In the genomic region with DNA sequence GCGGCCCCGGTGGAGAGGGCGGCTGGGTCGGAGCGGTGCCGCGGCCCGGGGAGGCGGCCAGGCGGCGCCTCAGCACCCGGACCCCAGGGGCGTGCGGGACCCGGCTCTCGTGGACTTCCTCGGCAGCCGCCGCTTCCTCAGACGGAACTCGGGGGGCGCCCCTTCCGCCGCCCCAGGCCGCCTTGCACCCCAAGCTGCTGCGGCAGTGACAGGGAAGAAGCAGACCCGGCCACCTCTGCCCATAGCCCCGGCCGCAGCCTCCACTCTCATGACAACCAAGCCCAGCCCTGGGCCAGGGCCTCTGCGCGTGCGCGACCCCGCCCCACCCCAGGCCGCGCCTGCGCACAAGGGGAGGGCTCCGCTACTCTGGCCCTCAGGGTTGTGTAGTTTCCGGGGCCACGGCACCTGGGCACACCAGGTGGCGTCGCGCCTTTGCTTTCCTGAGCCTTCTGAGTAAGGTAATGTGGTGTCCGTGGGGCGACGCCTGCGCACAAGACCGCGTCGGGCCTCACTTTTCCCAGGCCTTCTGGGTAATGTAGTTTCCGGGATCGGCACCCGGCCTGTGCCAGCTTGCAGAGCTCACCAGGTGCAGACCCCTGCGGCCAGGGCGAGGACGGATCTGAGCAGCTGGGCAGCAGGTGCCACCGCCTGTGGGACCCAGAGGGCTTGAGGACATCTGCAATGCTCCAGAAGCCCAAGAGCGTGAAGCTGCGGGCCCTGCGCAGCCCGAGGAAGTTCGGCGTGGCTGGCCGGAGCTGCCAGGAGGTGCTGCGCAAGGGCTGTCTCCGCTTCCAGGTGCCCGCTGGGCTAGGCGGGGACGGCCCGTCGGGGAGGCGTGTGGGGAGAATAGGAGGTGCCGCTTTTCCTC, we compare ENCODE assay signal across 1 cellular context.
TF ChIP-seq lines count a peak whose summit lies in the region.

A gene (minus strand): TSS at position 289 of the 868 bp plus-strand sequence. CDS start 4,804 bp downstream, outside the sequence.
A gene with protein sequence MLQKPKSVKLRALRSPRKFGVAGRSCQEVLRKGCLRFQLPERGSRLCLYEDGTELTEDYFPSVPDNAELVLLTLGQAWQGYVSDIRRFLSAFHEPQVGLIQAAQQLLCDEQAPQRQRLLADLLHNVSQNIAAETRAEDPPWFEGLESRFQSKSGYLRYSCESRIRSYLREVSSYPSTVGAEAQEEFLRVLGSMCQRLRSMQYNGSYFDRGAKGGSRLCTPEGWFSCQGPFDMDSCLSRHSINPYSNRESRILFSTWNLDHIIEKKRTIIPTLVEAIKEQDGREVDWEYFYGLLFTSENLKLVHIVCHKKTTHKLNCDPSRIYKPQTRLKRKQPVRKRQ (plus strand): TSS at position 554 of the 868 bp plus-strand sequence. CDS start 128 bp downstream, at position 682.

TF ChIP-seq in HepG2, 621 proteins besides CTCF, POLR2A, EP300 and RAD21 (continued from another document and continues in another):
- TF ChIP-seq, protein P1, sequence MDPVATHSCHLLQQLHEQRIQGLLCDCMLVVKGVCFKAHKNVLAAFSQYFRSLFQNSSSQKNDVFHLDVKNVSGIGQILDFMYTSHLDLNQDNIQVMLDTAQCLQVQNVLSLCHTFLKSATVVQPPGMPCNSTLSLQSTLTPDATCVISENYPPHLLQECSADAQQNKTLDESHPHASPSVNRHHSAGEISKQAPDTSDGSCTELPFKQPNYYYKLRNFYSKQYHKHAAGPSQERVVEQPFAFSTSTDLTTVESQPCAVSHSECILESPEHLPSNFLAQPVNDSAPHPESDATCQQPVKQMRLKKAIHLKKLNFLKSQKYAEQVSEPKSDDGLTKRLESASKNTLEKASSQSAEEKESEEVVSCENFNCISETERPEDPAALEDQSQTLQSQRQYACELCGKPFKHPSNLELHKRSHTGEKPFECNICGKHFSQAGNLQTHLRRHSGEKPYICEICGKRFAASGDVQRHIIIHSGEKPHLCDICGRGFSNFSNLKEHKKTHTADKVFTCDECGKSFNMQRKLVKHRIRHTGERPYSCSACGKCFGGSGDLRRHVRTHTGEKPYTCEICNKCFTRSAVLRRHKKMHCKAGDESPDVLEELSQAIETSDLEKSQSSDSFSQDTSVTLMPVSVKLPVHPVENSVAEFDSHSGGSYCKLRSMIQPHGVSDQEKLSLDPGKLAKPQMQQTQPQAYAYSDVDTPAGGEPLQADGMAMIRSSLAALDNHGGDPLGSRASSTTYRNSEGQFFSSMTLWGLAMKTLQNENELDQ (CRISPR knock-in tag; IDR thresholded peaks at IDR 0.05; ENCODE audit: borderline replicate concordance), result no peak
- no peak for TF ChIP-seq ZNF629 (CRISPR knock-in tag; conservative IDR thresholded peaks at IDR 0.05)
- no peak for TF ChIP-seq NFRKB (IDR thresholded peaks at IDR 0.05)
- no peak for TF ChIP-seq PHF21A (CRISPR knock-in tag; IDR thresholded peaks at IDR 0.05)
- peak; percentile 80; the same call in 1 of the 2 replicates for TF ChIP-seq ZNF788 (CRISPR knock-in tag; IDR thresholded peaks at IDR 0.05; ENCODE audit: borderline replicate concordance)
- TF ChIP-seq ARNT (IDR thresholded peaks at IDR 0.05), result no peak
- TF ChIP-seq, protein P2, sequence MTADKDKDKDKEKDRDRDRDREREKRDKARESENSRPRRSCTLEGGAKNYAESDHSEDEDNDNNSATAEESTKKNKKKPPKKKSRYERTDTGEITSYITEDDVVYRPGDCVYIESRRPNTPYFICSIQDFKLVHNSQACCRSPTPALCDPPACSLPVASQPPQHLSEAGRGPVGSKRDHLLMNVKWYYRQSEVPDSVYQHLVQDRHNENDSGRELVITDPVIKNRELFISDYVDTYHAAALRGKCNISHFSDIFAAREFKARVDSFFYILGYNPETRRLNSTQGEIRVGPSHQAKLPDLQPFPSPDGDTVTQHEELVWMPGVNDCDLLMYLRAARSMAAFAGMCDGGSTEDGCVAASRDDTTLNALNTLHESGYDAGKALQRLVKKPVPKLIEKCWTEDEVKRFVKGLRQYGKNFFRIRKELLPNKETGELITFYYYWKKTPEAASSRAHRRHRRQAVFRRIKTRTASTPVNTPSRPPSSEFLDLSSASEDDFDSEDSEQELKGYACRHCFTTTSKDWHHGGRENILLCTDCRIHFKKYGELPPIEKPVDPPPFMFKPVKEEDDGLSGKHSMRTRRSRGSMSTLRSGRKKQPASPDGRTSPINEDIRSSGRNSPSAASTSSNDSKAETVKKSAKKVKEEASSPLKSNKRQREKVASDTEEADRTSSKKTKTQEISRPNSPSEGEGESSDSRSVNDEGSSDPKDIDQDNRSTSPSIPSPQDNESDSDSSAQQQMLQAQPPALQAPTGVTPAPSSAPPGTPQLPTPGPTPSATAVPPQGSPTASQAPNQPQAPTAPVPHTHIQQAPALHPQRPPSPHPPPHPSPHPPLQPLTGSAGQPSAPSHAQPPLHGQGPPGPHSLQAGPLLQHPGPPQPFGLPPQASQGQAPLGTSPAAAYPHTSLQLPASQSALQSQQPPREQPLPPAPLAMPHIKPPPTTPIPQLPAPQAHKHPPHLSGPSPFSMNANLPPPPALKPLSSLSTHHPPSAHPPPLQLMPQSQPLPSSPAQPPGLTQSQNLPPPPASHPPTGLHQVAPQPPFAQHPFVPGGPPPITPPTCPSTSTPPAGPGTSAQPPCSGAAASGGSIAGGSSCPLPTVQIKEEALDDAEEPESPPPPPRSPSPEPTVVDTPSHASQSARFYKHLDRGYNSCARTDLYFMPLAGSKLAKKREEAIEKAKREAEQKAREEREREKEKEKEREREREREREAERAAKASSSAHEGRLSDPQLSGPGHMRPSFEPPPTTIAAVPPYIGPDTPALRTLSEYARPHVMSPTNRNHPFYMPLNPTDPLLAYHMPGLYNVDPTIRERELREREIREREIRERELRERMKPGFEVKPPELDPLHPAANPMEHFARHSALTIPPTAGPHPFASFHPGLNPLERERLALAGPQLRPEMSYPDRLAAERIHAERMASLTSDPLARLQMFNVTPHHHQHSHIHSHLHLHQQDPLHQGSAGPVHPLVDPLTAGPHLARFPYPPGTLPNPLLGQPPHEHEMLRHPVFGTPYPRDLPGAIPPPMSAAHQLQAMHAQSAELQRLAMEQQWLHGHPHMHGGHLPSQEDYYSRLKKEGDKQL (CRISPR knock-in tag; IDR thresholded peaks at IDR 0.05; ENCODE audit: low read depth), result no peak
- no peak for TF ChIP-seq NCOA1 (CRISPR knock-in tag; IDR thresholded peaks at IDR 0.05)
- no peak for TF ChIP-seq SOX13 (IDR thresholded peaks at IDR 0.05)
- TF ChIP-seq SOX13 (CRISPR knock-in tag; conservative IDR thresholded peaks at IDR 0.05 in 1 of 2, IDR thresholded peaks at IDR 0.05 in 1 of 2), result no peak
- TF ChIP-seq ZNF333 (CRISPR knock-in tag; IDR thresholded peaks at IDR 0.05; ENCODE audit: borderline replicate concordance), result peak; percentile 83; the same call in 1 of the 2 replicates
- TF ChIP-seq, protein P3, sequence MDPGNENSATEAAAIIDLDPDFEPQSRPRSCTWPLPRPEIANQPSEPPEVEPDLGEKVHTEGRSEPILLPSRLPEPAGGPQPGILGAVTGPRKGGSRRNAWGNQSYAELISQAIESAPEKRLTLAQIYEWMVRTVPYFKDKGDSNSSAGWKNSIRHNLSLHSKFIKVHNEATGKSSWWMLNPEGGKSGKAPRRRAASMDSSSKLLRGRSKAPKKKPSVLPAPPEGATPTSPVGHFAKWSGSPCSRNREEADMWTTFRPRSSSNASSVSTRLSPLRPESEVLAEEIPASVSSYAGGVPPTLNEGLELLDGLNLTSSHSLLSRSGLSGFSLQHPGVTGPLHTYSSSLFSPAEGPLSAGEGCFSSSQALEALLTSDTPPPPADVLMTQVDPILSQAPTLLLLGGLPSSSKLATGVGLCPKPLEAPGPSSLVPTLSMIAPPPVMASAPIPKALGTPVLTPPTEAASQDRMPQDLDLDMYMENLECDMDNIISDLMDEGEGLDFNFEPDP (CRISPR knock-in tag; conservative IDR thresholded peaks at IDR 0.05), result no peak
- TF ChIP-seq, protein P4, sequence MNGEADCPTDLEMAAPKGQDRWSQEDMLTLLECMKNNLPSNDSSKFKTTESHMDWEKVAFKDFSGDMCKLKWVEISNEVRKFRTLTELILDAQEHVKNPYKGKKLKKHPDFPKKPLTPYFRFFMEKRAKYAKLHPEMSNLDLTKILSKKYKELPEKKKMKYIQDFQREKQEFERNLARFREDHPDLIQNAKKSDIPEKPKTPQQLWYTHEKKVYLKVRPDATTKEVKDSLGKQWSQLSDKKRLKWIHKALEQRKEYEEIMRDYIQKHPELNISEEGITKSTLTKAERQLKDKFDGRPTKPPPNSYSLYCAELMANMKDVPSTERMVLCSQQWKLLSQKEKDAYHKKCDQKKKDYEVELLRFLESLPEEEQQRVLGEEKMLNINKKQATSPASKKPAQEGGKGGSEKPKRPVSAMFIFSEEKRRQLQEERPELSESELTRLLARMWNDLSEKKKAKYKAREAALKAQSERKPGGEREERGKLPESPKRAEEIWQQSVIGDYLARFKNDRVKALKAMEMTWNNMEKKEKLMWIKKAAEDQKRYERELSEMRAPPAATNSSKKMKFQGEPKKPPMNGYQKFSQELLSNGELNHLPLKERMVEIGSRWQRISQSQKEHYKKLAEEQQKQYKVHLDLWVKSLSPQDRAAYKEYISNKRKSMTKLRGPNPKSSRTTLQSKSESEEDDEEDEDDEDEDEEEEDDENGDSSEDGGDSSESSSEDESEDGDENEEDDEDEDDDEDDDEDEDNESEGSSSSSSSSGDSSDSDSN (CRISPR knock-in tag; IDR thresholded peaks at IDR 0.05), result peak; percentile 76
- no peak for TF ChIP-seq RCOR2 (CRISPR knock-in tag; IDR thresholded peaks at IDR 0.05)
- TF ChIP-seq MEIS1 (CRISPR knock-in tag; IDR thresholded peaks at IDR 0.05; ENCODE audit: borderline replicate concordance), result no peak
- 0 out of 2 replicates have a peak, but pooled peaks have one; percentile 88 for TF ChIP-seq ZNF674 (CRISPR knock-in tag; IDR thresholded peaks at IDR 0.05; ENCODE audit: low read depth)
- TF ChIP-seq, protein P5, sequence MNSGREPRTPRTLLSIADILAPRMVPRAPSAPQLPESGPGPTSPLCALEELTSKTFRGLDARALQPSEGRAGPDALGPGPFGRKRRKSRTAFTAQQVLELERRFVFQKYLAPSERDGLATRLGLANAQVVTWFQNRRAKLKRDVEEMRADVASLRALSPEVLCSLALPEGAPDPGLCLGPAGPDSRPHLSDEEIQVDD (CRISPR knock-in tag; IDR thresholded peaks at IDR 0.05; ENCODE audit: borderline replicate concordance), result no peak
- no peak for TF ChIP-seq KDM4B (CRISPR knock-in tag; IDR thresholded peaks at IDR 0.05)
- TF ChIP-seq THYN1 (CRISPR knock-in tag; IDR thresholded peaks at IDR 0.05; ENCODE audit: borderline replicate concordance, low read depth), result no peak
- TF ChIP-seq MTA3 (CRISPR knock-in tag; IDR thresholded peaks at IDR 0.05), result no peak
- TF ChIP-seq CBX5 (CRISPR knock-in tag; IDR thresholded peaks at IDR 0.05; ENCODE audit: borderline replicate concordance), result peak; percentile 40; the same call in 1 of the 2 replicates
- TF ChIP-seq BHLHE40 (IDR thresholded peaks at IDR 0.05; ENCODE audit: low read length), result no peak
- TF ChIP-seq KLF12 (CRISPR knock-in tag; IDR thresholded peaks at IDR 0.05; ENCODE audit: borderline replicate concordance), result no peak
- TF ChIP-seq ZBTB42 (CRISPR knock-in tag; IDR thresholded peaks at IDR 0.05), result no peak
- TF ChIP-seq, protein P6, sequence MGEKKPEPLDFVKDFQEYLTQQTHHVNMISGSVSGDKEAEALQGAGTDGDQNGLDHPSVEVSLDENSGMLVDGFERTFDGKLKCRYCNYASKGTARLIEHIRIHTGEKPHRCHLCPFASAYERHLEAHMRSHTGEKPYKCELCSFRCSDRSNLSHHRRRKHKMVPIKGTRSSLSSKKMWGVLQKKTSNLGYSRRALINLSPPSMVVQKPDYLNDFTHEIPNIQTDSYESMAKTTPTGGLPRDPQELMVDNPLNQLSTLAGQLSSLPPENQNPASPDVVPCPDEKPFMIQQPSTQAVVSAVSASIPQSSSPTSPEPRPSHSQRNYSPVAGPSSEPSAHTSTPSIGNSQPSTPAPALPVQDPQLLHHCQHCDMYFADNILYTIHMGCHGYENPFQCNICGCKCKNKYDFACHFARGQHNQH (CRISPR knock-in tag; IDR thresholded peaks at IDR 0.05), result peak; percentile 62; the same call in 1 of the 2 replicates
- 0 out of 2 replicates have a peak, but pooled peaks have one; percentile 10 for TF ChIP-seq ZNF383 (CRISPR knock-in tag; IDR thresholded peaks at IDR 0.05; ENCODE audit: borderline replicate concordance)
- no peak for TF ChIP-seq POLR2AphosphoS2 (IDR thresholded peaks at IDR 0.05; ENCODE audit: low read depth, low read length)
- TF ChIP-seq REL (CRISPR knock-in tag; conservative IDR thresholded peaks at IDR 0.05), result no peak
- no peak for TF ChIP-seq ZNF441 (CRISPR knock-in tag; IDR thresholded peaks at IDR 0.05; ENCODE audit: borderline replicate concordance)
- TF ChIP-seq, protein P7, sequence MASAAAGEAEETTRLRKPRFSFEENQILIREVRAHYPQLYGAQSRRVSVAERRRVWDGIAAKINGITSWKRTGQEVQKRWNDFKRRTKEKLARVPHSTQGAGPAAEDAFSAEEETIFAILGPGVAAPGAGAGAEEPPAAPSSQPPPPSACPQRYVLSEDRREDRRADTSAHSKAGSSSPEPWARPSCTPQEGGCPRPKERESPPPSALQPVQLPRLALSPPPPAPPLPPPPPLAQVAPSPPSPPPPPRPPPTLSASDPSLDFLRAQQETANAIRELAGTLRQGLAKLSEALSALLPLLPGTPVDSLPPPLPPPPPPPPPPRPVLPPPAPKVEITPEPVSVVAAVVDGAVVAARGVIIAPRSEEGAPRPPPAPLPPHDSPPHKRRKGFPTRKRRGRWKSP (CRISPR knock-in tag; IDR thresholded peaks at IDR 0.05), result 0 out of 2 replicates have a peak, but pooled peaks have one; percentile 55
- no peak for TF ChIP-seq ARHGAP35 (CRISPR knock-in tag; IDR thresholded peaks at IDR 0.05; ENCODE audit: borderline replicate concordance)
- peak; percentile 34; the same call in 1 of the 2 replicates for TF ChIP-seq ZNF329 (CRISPR knock-in tag; IDR thresholded peaks at IDR 0.05; ENCODE audit: low read depth)
- TF ChIP-seq ZNF263 (CRISPR knock-in tag; IDR thresholded peaks at IDR 0.05), result no peak
- TF ChIP-seq, protein P8, sequence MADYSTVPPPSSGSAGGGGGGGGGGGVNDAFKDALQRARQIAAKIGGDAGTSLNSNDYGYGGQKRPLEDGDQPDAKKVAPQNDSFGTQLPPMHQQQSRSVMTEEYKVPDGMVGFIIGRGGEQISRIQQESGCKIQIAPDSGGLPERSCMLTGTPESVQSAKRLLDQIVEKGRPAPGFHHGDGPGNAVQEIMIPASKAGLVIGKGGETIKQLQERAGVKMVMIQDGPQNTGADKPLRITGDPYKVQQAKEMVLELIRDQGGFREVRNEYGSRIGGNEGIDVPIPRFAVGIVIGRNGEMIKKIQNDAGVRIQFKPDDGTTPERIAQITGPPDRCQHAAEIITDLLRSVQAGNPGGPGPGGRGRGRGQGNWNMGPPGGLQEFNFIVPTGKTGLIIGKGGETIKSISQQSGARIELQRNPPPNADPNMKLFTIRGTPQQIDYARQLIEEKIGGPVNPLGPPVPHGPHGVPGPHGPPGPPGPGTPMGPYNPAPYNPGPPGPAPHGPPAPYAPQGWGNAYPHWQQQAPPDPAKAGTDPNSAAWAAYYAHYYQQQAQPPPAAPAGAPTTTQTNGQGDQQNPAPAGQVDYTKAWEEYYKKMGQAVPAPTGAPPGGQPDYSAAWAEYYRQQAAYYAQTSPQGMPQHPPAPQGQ (CRISPR knock-in tag; IDR thresholded peaks at IDR 0.05; ENCODE audit: borderline replicate concordance), result no peak
- no peak for TF ChIP-seq EZH2 (conservative IDR thresholded peaks at IDR 0.05; ENCODE audit: low read depth, low read length)
- peak; percentile 35 for TF ChIP-seq ZNF563 (CRISPR knock-in tag; IDR thresholded peaks at IDR 0.05)
- no peak for TF ChIP-seq HNRNPK (IDR thresholded peaks at IDR 0.05; ENCODE audit: low read depth, low read length, poor library complexity, severe bottlenecking)
- TF ChIP-seq SMAD9 (CRISPR knock-in tag; IDR thresholded peaks at IDR 0.05), result no peak
- TF ChIP-seq HOXD1 (CRISPR knock-in tag; IDR thresholded peaks at IDR 0.05), result no peak; the same call in 1 of the 2 replicates
- TF ChIP-seq ZNF234 (CRISPR knock-in tag; conservative IDR thresholded peaks at IDR 0.05), result no peak
- TF ChIP-seq ZNF761 (CRISPR knock-in tag; conservative IDR thresholded peaks at IDR 0.05), result no peak
- no peak for TF ChIP-seq U2AF2 (IDR thresholded peaks at IDR 0.05; ENCODE audit: low read depth, low read length)
- peak; percentile 61; the same call in 1 of the 2 replicates for TF ChIP-seq MIXL1 (CRISPR knock-in tag; IDR thresholded peaks at IDR 0.05)
- TF ChIP-seq ZNF24 (IDR thresholded peaks at IDR 0.05), result no peak
